In the genomic region with DNA sequence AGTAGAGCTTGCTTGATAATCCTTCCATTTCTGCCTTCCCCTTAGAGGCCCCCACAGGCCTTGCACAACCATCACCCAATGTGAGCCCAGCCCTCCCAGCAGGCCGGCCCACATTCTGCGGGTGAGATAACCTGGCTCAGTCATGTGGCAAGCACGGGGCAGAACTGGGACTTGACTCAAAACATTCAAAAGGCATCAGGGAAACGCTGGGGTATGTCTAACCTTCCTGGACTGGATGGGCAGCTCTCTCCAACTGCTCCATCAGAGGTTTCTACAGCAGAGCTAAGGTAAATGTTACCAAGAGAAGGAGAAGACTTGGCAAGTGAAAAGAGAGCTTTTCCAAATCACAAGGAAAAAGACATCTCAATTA, we compare ENCODE assay signal across 9 cellular contexts. TPM values are rescaled to one million over a fixed set of nuclear protein-coding genes. Genes with fewer than 3 reads are reported as not detected.
DNase-seq lines count a peak whose midpoint lies in the region; ATAC-seq and TF ChIP-seq lines count a peak whose summit lies in the region.
"Had no signal": no experiment of that assay in that cellular context is flagged by ENCODE, and none has a peak within 500 bp of the region (broad histone marks: within the 10 kb centered on the region; RNA-seq: fewer than 3 reads in every experiment).

No MANE protein-coding gene starts in this region.

- H3K4me3 ChIP-seq in IMR-90 (ENCODE audit: insufficient read depth, low read depth, low read length) (no peak overlapping the region), skeletal muscle satellite cell (ENCODE audit: low read length) (no peak overlapping the region)
- H3K4me3 ChIP-seq: SJSA1 had no signal

- H3K27ac ChIP-seq in IMR-90 (ENCODE audit: insufficient read depth, low read length): peak overlapping the region; percentile 62; the same call in 1 of the 2 replicates
- H3K27ac ChIP-seq: SJSA1 had no signal

- H3K27me3 ChIP-seq in IMR-90 (ENCODE audit: control insufficient read depth, insufficient read depth, low read length) (no peaks in the 10 kb centered on the region), skeletal muscle satellite cell (ENCODE audit: control insufficient read depth, insufficient read depth, low read length) (no peaks in the 10 kb centered on the region)
- H3K27me3 ChIP-seq: SJSA1 had no signal

- peaks cover 27 to 81% of the 10 kb centered on the region in 2 experiments for H3K79me1 ChIP-seq in IMR-90 (ENCODE audit: low read depth in 1 of 2, low read length in 2 of 2)

- H2AK9ac ChIP-seq in IMR-90 (replicated peaks; ENCODE audit: low read depth, low read length, poor library complexity): peak overlapping the region; percentile 1

- no peak overlapping the region for H4K91ac ChIP-seq in IMR-90 (ENCODE audit: insufficient read depth, low read depth, low read length)

- WGBS in IMR-90 (ENCODE audit: extremely low coverage in 2 of 2, insufficient read length in 1 of 2), 2 experiments: 0% methylated on average over 1 of the region's 4 CpGs; no CpG with 5 or more reads in 1 of the 2 experiments

- H3K56ac ChIP-seq in IMR-90 (ENCODE audit: extremely low read depth, insufficient read depth, low read length): no peak overlapping the region

- H3K9me3 ChIP-seq in IMR-90 (ENCODE audit: control insufficient read depth, insufficient read depth, low read length): no peaks in the 10 kb centered on the region
- H3K9me3 ChIP-seq in skeletal muscle satellite cell (replicated peaks; ENCODE audit: low read length): no peaks in the 10 kb centered on the region

- H3K4me2 ChIP-seq in IMR-90 (ENCODE audit: low read depth, low read length) (peak overlapping the region; percentile 73), skeletal muscle satellite cell (ENCODE audit: low read length) (peak overlapping the region; percentile 28)

- POLR2A ChIA-PET in GM10248 (lab: Yijun Ruan, JAX): no interaction called here
- POLR2A ChIA-PET in IMR-90 (lab: Charles Lee; ENCODE audit: unreplicated experiment): no interaction called here

- H3K9me1 ChIP-seq in IMR-90 (ENCODE audit: insufficient read depth, low read length): peaks cover 24% of the 10 kb centered on the region

- H3K23ac ChIP-seq in IMR-90 (ENCODE audit: low read depth, low read length): peak overlapping the region; percentile 58; the same call in 1 of the 2 replicates

- BruUV-seq in IMR-90 (replicated peaks; lab: Mats Ljungman, UMichigan): no TSS peak

- H2AFZ ChIP-seq in IMR-90 (replicated peaks; ENCODE audit: low read length, poor library complexity): no peak overlapping the region

- H3K18ac ChIP-seq in IMR-90 (ENCODE audit: low read depth, low read length): no peak overlapping the region

- H2BK120ac ChIP-seq in IMR-90 (ENCODE audit: low read depth, low read length): no peak overlapping the region

- H3K4ac ChIP-seq in IMR-90 (ENCODE audit: low read depth, low read length): no peak overlapping the region

- ATAC-seq in IMR-90 (ENCODE audit: low read depth) (peak; percentile 98), GM21360 (IDR thresholded peaks at IDR 0.05; ENCODE audit: unreplicated experiment) (no peak), HG03095 (IDR thresholded peaks at IDR 0.05; ENCODE audit: unreplicated experiment) (no peak), GM18909 (IDR thresholded peaks at IDR 0.05; ENCODE audit: poor library complexity, unreplicated experiment) (no peak)

- H3K9ac ChIP-seq in IMR-90 (ENCODE audit: low read depth, low read length) (no peak overlapping the region), skeletal muscle satellite cell (ENCODE audit: low read depth, low read length) (no peak overlapping the region)

- TF ChIP-seq RAD21 in IMR-90 (IDR thresholded peaks at IDR 0.05; ENCODE audit: low read length): peak; percentile 16; the same call in 1 of the 2 replicates

- H4K8ac ChIP-seq in IMR-90 (ENCODE audit: low read depth in 2 of 2, low read length in 2 of 2): no peak overlapping the region

- no peak overlapping the region for H2AK5ac ChIP-seq in IMR-90 (ENCODE audit: low read depth, low read length)

- H2BK15ac ChIP-seq in IMR-90 (ENCODE audit: low read depth, low read length): no peak overlapping the region

- no peaks in the 10 kb centered on the region for H3K36me3 ChIP-seq in IMR-90 (ENCODE audit: control insufficient read depth, insufficient read depth, low read length)
- H3K36me3 ChIP-seq in skeletal muscle satellite cell (ENCODE audit: insufficient read depth, low read length): peaks cover 2% of the 10 kb centered on the region

- peaks cover 63% of the 10 kb centered on the region for H4K20me1 ChIP-seq in IMR-90 (ENCODE audit: insufficient read depth, low read length)

- H3K4me1 ChIP-seq in IMR-90 (ENCODE audit: control insufficient read depth, insufficient read depth, low read length) (peaks cover 12% of the 10 kb centered on the region), skeletal muscle satellite cell (ENCODE audit: control insufficient read depth, insufficient read depth, low read length) (peaks cover 20% of the 10 kb centered on the region)

- intact Hi-C loops in IMR-90 (cut with micrococcal nuclease): no loop called here

- peak overlapping the region; percentile 64 for H2BK5ac ChIP-seq in IMR-90 (ENCODE audit: low read depth, low read length, poor library complexity, severe bottlenecking)

- H4K5ac ChIP-seq in IMR-90 (ENCODE audit: low read depth, low read length): no peak overlapping the region

- CTCF ChIA-PET in GM10248 (lab: Yijun Ruan, JAX): interaction anchor here (0.8 to 2.6 kb wide), 3 partner anchors 9 to 24 kb away, joined by 3 to 6 read pairs (median 5); no protein-coding TSS in a partner anchor
- CTCF ChIA-PET in IMR-90 (lab: Yijun Ruan, JAX): no interaction called here

- dilution Hi-C loops in IMR-90 (cut with HindIII; ENCODE audit: low sequenced_read_pairs, unreplicated experiment): no loop called here

- H3K14ac ChIP-seq in IMR-90 (replicated peaks; ENCODE audit: low read depth, low read length): peak overlapping the region; percentile 27; the same call in 1 of the 2 replicates

- TF ChIP-seq CTCF in GM10248 (IDR thresholded peaks at IDR 0.05; ENCODE audit: control extremely low read depth, extremely low read depth, low read depth, missing control alignments): no peak
- no peak for TF ChIP-seq CTCF in IMR-90 (conservative IDR thresholded peaks at IDR 0.05; ENCODE audit: low read depth, low read length)

- TF ChIP-seq POLR2A in IMR-90 (IDR thresholded peaks at IDR 0.05; ENCODE audit: low read depth, low read length): no peak

- H2BK20ac ChIP-seq in IMR-90 (ENCODE audit: low read depth, low read length): no peak overlapping the region; the same call in 1 of the 2 replicates

- in situ Hi-C loops in IMR-90 (cut with MboI; ENCODE audit: low sequenced_read_pairs): no loop called here

- DNase-seq in GM10248 (ENCODE audit: extremely low spot score) (peak; percentile 68), IMR-90 (peak; percentile 91), glomerular visceral epithelial cell (ENCODE audit: extremely low spot score) (peak; percentile 88)
- DNase-seq in activated T-cell treated with anti-CD3 and anti-CD28 coated beads, Interleukin-2, amount 50 U/mL, for 48 hours: peak; percentile 60 to 62

TF ChIP-seq in IMR-90, 13 proteins besides CTCF, POLR2A, EP300 and RAD21 (continues in another document):
- TF ChIP-seq, protein P1, sequence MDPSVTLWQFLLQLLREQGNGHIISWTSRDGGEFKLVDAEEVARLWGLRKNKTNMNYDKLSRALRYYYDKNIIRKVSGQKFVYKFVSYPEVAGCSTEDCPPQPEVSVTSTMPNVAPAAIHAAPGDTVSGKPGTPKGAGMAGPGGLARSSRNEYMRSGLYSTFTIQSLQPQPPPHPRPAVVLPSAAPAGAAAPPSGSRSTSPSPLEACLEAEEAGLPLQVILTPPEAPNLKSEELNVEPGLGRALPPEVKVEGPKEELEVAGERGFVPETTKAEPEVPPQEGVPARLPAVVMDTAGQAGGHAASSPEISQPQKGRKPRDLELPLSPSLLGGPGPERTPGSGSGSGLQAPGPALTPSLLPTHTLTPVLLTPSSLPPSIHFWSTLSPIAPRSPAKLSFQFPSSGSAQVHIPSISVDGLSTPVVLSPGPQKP (IDR thresholded peaks at IDR 0.05; ENCODE audit: borderline replicate concordance, low read depth, low read length): no peak
- TF ChIP-seq CEBPB (IDR thresholded peaks at IDR 0.05; ENCODE audit: low read depth, low read length) (peak; percentile 99), RFX5 (IDR thresholded peaks at IDR 0.05; ENCODE audit: low read depth, low read length) (no peak), RCOR1 (IDR thresholded peaks at IDR 0.05; ENCODE audit: insufficient replicate concordance, low read length) (no peak), MAFK (IDR thresholded peaks at IDR 0.05; ENCODE audit: low read depth, low read length) (no peak), NFE2L2 (IDR thresholded peaks at IDR 0.05; ENCODE audit: low read depth, low read length) (peak; percentile 15; the same call in 1 of the 2 replicates), BHLHE40 (IDR thresholded peaks at IDR 0.05; ENCODE audit: low read depth, low read length) (peak; percentile 92), MAZ (IDR thresholded peaks at IDR 0.05; ENCODE audit: borderline replicate concordance, low read depth, low read length) (peak; percentile 91), CHD1 (IDR thresholded peaks at IDR 0.05; ENCODE audit: low read depth, low read length) (no peak), FOS (IDR thresholded peaks at IDR 0.05; ENCODE audit: low read depth, low read length) (no peak), MXI1 (IDR thresholded peaks at IDR 0.05; ENCODE audit: borderline replicate concordance, low read depth, low read length) (peak; percentile 80)

RNA-seq across cellular contexts. Expression of a gene that starts 24.8 kb away (rescaled TPM):
- 7.5 and 9.2 TPM in 2 replicates for total RNA-seq in IMR-90 (2012; rRNA removed)
- 21.7 and 22.1 TPM in 2 replicates for polyA plus RNA-seq in IMR-90 (2012; rRNA removed)
- polyA plus RNA-seq in IMR-90 (2012; cell fraction: cytosol; rRNA removed): 13.0 and 16.4 TPM in 2 replicates
- 24.6 and 32.5 TPM in 2 replicates for polyA plus RNA-seq in IMR-90 (2012; cell fraction: nucleus; rRNA removed; ENCODE audit: low replicate concordance)
- total RNA-seq in skeletal muscle satellite cell (2012; rRNA removed): 13.3 and 14.4 TPM in 2 replicates

RNA-seq across cellular contexts. Expression of a gene that starts 49.0 kb away (rescaled TPM):
- not detected in 2 replicates for total RNA-seq in IMR-90 (2012; rRNA removed)
- polyA plus RNA-seq in IMR-90 (2012; rRNA removed): not detected in 2 replicates
- polyA plus RNA-seq in IMR-90 (2012; cell fraction: cytosol; rRNA removed): not detected in 2 replicates
- polyA plus RNA-seq in IMR-90 (2012; cell fraction: nucleus; rRNA removed; ENCODE audit: low replicate concordance): 0.06 TPM in 1 of 2 replicates, not detected in the other
- total RNA-seq in skeletal muscle satellite cell (2012; rRNA removed): 0.25 TPM in 1 of 2 replicates, not detected in the other
- total RNA-seq: SJSA1 had no signal

RNA-seq across cellular contexts. Expression of a gene that starts 49.2 kb away (rescaled TPM):
- total RNA-seq in IMR-90 (2012; rRNA removed): 1.4 and 1.7 TPM in 2 replicates
- 3.8 and 4.1 TPM in 2 replicates for polyA plus RNA-seq in IMR-90 (2012; rRNA removed)
- polyA plus RNA-seq in IMR-90 (2012; cell fraction: cytosol; rRNA removed): 1.8 and 3.0 TPM in 2 replicates
- 8.5 and 9.5 TPM in 2 replicates for polyA plus RNA-seq in IMR-90 (2012; cell fraction: nucleus; rRNA removed; ENCODE audit: low replicate concordance)
- 3.7 and 3.8 TPM in 2 replicates for total RNA-seq in skeletal muscle satellite cell (2012; rRNA removed)
